8 cellular contexts compared by ENCODE assay signal in genomic region chr2:85595378-85596232, GRCh38. TPM values are rescaled to one million over a fixed set of nuclear protein-coding genes. Genes with fewer than 3 reads are reported as not detected.
A peak's percentile ranks its signal among the peaks of the same experiment; 100 is the strongest.
DNase-seq lines count a peak whose midpoint lies in the region; ATAC-seq and TF ChIP-seq lines count a peak whose summit lies in the region.

TSS of gene RNF181 (plus strand) at chr2:85595745. CDS start at chr2:85595764, 19 bp downstream.

- peak within 1 kb of the TSS; percentile 72 to 81 for H3K4me3 ChIP-seq in left lung

- peaks cover 0 to 40% of the 10 kb centered on the region in 2 donors for H3K36me3 ChIP-seq in left lung

- H3K4me1 ChIP-seq in left lung = peaks cover 33 to 62% of the 10 kb centered on the region in 2 donors

- ATAC-seq in GM19395 (IDR thresholded peaks at IDR 0.05; ENCODE audit: unreplicated experiment) (peak; percentile 99), HG03565 (IDR thresholded peaks at IDR 0.05; ENCODE audit: unreplicated experiment) (peak; percentile 99), left lung (peak; percentile 95)

- DNase-seq in NCI-H774 (lab: John Stamatoyannopoulos, UW) = peak; percentile 97
- peak; percentile 83 to 87 for DNase-seq in activated CD4-positive, alpha-beta T cell treated with anti-CD3 and anti-CD28 coated beads, Interleukin-2, amount 50 U/mL, for 4 hours
- peak; percentile 99 for DNase-seq in dermis blood vessel endothelial cell
- peak; percentile 94 to 96 for DNase-seq in left lung
- DNase-seq in stimulated activated CD4-positive, alpha-beta T cell treated with anti-CD3 and anti-CD28 coated beads, Interleukin-2, amount 100 ng/mL, for 48 hours = peak; percentile 77 to 81

- H3K27me3 ChIP-seq in left lung = no peaks in the 10 kb centered on the region

- peak within 1 kb of the TSS; percentile 82 for H3K27ac ChIP-seq in C4-2B
- H3K27ac ChIP-seq in left lung = peak within 1 kb of the TSS; percentile 93 to 95

- intact Hi-C loops in left lung (cut with DNase I) = no loop called here

- H3K9me3 ChIP-seq in left lung = no peaks in the 10 kb centered on the region

- TF ChIP-seq CTCF in C4-2B (conservative IDR thresholded peaks at IDR 0.05) = no peak
- no peak for TF ChIP-seq CTCF in left lung (IDR thresholded peaks at IDR 0.05)

RNA-seq across cellular contexts. Expression of gene RNF181, which starts in this region (rescaled TPM):
- total RNA-seq in dermis blood vessel endothelial cell (151 and 208 TPM in 2 replicates), left lung (100 to 1,000 TPM; 101 to 107 TPM)

Comparison
In these comparisons a context has a peak if more than half of its experiments do, and no peak if none do; other contexts are left out.
1. Peak in every context shown above with its lines: DNase-seq, ATAC-seq, H3K4me3 ChIP-seq and H3K27ac ChIP-seq.